ENCODE assay signal across 2 cellular contexts in genomic region chr4:38677466-38677865, GRCh38.
TF ChIP-seq lines count a peak whose summit lies in the region.

No MANE protein-coding gene starts in this region.

TF ChIP-seq in IMR-90, 13 proteins besides CTCF, POLR2A, EP300 and RAD21:
- TF ChIP-seq MAFK (IDR thresholded peaks at IDR 0.05; ENCODE audit: low read depth, low read length) = no peak
- no peak for TF ChIP-seq SMC3 (IDR thresholded peaks at IDR 0.05; ENCODE audit: low read depth, low read length)
- TF ChIP-seq, protein P1, sequence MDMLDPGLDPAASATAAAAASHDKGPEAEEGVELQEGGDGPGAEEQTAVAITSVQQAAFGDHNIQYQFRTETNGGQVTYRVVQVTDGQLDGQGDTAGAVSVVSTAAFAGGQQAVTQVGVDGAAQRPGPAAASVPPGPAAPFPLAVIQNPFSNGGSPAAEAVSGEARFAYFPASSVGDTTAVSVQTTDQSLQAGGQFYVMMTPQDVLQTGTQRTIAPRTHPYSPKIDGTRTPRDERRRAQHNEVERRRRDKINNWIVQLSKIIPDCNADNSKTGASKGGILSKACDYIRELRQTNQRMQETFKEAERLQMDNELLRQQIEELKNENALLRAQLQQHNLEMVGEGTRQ (IDR thresholded peaks at IDR 0.05; ENCODE audit: low read depth, low read length) = no peak
- TF ChIP-seq RFX5 (IDR thresholded peaks at IDR 0.05; ENCODE audit: low read depth, low read length) = no peak
- TF ChIP-seq CHD1 (IDR thresholded peaks at IDR 0.05; ENCODE audit: low read depth, low read length) = no peak
TF ChIP-seq in IMR-90: peak in this region for 0.

TF ChIP-seq in endothelial cell of umbilical vein, 7 proteins besides CTCF, POLR2A, EP300 and RAD21:
- TF ChIP-seq GATA2 (IDR thresholded peaks at IDR 0.05; ENCODE audit: insufficient read depth, insufficient read length, low read depth, low read length) (no peak), POLR2AphosphoS5 (IDR thresholded peaks at IDR 0.05; ENCODE audit: insufficient read depth, low read depth, low read length) (no peak), EZH2 (IDR thresholded peaks at IDR 0.05; ENCODE audit: borderline replicate concordance, low read depth, low read length, severe bottlenecking) (no peak), MYC (IDR thresholded peaks at IDR 0.05; ENCODE audit: low read depth, low read length) (no peak), MAX (IDR thresholded peaks at IDR 0.05; ENCODE audit: insufficient read depth, insufficient read length) (no peak), FOS (IDR thresholded peaks at IDR 0.05; ENCODE audit: borderline replicate concordance, insufficient read depth, low read length) (no peak), JUN (IDR thresholded peaks at IDR 0.05; ENCODE audit: borderline replicate concordance, insufficient read depth, insufficient read length, low read depth) (no peak)
